18 cellular contexts compared by ENCODE assay signal in the genomic region with DNA sequence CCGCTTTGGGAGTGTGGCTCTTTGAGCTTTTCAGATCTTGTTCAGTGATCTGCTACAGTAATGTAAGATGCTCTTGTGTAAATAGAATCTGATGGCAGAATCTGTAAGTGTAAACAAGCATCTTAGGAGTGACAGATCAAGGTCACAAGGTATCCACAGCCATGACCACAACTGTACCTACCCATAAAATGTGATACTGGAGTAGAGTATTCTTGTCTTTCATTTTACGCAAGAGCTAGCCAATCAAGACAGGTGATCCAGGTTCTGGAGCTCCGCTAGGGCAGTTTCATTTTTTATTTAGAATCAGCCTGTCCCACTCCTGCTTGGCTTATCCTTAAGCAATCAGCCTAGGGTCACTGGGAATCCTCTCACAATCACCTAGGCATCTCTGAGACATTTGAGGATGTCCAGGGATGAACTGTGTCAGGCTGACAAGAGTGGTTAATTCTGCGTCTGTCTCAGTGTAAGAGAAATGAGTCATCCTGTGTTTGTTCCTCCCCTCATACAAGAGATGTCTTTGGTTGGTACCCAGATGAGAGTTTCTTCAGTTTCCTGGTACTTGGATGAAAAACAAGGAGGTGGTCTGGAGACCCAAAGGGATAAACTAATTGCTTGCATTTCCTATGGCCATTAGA. TPM values are rescaled to one million over a fixed set of nuclear protein-coding genes. Genes with fewer than 3 reads are reported as not detected.
DNase-seq lines count a peak whose midpoint lies in the region; ATAC-seq, FAIRE-seq and TF ChIP-seq lines count a peak whose summit lies in the region.
"Had no signal": no experiment of that assay in that cellular context is flagged by ENCODE, and none has a peak within 500 bp of the region (broad histone marks: within the 10 kb centered on the region; RNA-seq: fewer than 3 reads in every experiment).

No MANE protein-coding gene starts in this region.

- H3K27me3 ChIP-seq in gastrocnemius medialis, result no peaks in the 10 kb centered on the region
- H3K27me3 ChIP-seq: BLaER1 treated with 17β-estradiol and CSF1 and Interleukin-3, amounts not matched to agents 10 nM and 100 nM had no signal

- H3K27ac Mint-ChIP-seq in glutamatergic neuron (ENCODE audit: unreplicated experiment), result peak overlapping the region; percentile 59
- H3K27ac Mint-ChIP-seq: B cell; CD8-positive, alpha-beta T cell; GM23338; HFFc6 had no signal

- no peak for DNase-seq in H54 (ENCODE audit: insufficient read length, low spot score)
- peak; percentile 67 for DNase-seq in SK-N-DZ (ENCODE audit: low spot score)
- DNase-seq in glutamatergic neuron, result no peak
- DNase-seq in gastrocnemius medialis, result no peak
- DNase-seq in NCI-H2081 treated with DMSO at 0.1 percent for 48 hours (lab: John Stamatoyannopoulos, UW), result no peak
- no peak for DNase-seq in NCI-H1694 treated with DMSO at 0.1 percent for 48 hours (lab: John Stamatoyannopoulos, UW)
- DNase-seq: Calu3; CD8-positive, alpha-beta T cell; H7; HFFc6 had no signal

- FAIRE-seq in H54 (lab: Jason Lieb, UNC), result peak; percentile 15
- FAIRE-seq: G401.6, GM12891, GM19239 had no signal

- H3K9me3 Mint-ChIP-seq in glutamatergic neuron (ENCODE audit: unreplicated experiment), result no peaks in the 10 kb centered on the region

- in situ Hi-C loops in gastrocnemius medialis (cut with MboI; ENCODE audit: low sequenced_read_pairs in 4 of 4), result loop anchor here in 1 of 4 donors (25.0 kb wide), 1 partner anchor 246 kb away; the partner anchor contains the start of gene ZNF680

- H3K4me1 ChIP-seq in gastrocnemius medialis, result peaks cover 4 to 6% of the 10 kb centered on the region in 2 donors
- H3K4me1 ChIP-seq: BLaER1 treated with 17β-estradiol and CSF1 and Interleukin-3, amounts not matched to agents 10 nM and 100 nM had no signal

- H3K27me3 Mint-ChIP-seq in glutamatergic neuron (ENCODE audit: unreplicated experiment), result peaks cover 4% of the 10 kb centered on the region
- H3K27me3 Mint-ChIP-seq: B cell had no signal

- TF ChIP-seq CTCF in glutamatergic neuron (IDR thresholded peaks at IDR 0.05; ENCODE audit: partially characterized antibody, unreplicated experiment) (no peak), gastrocnemius medialis (IDR thresholded peaks at IDR 0.05 in 4 of 5, conservative IDR thresholded peaks at IDR 0.05 in 1 of 5) (no peak)

- H3K9me3 ChIP-seq in gastrocnemius medialis, result no peaks in the 10 kb centered on the region

- peak overlapping the region in 2 of 4 donors; percentile 41 to 62 for H3K27ac ChIP-seq in gastrocnemius medialis
- H3K27ac ChIP-seq: BLaER1 treated with 17β-estradiol and CSF1 and Interleukin-3, amounts not matched to agents 10 nM and 100 nM had no signal

- no peaks in the 10 kb centered on the region for H3K4me1 Mint-ChIP-seq in glutamatergic neuron (ENCODE audit: low read depth, unreplicated experiment)
- H3K4me1 Mint-ChIP-seq: B cell had no signal

- no peaks in the 10 kb centered on the region for H3K36me3 ChIP-seq in gastrocnemius medialis

- peak; percentile 70 for ATAC-seq in gastrocnemius medialis
- ATAC-seq in GM19463 (IDR thresholded peaks at IDR 0.05; ENCODE audit: unreplicated experiment), result no peak
- ATAC-seq: CD8-positive, alpha-beta T cell; GM23338; HCT116 had no signal

- H3K4me3 ChIP-seq in gastrocnemius medialis, result no peak overlapping the region
- H3K4me3 ChIP-seq: BLaER1 treated with 17β-estradiol and CSF1 and Interleukin-3, amounts not matched to agents 10 nM and 100 nM; GM23338 had no signal

- H3K36me3 Mint-ChIP-seq in glutamatergic neuron (ENCODE audit: unreplicated experiment), result peaks cover 15% of the 10 kb centered on the region

- TF ChIP-seq POLR2A in H54 (IDR thresholded peaks at IDR 0.05; ENCODE audit: low read depth, low read length) (no peak), gastrocnemius medialis (IDR thresholded peaks at IDR 0.05) (no peak)

- no peak overlapping the region for H3K4me3 Mint-ChIP-seq in glutamatergic neuron (ENCODE audit: unreplicated experiment)
- H3K4me3 Mint-ChIP-seq: B cell; CD8-positive, alpha-beta T cell; GM23338; HFFc6 had no signal

- intact Hi-C loops in gastrocnemius medialis (cut with DNase I; ENCODE audit: low total_unique reads), result no loop called here

RNA-seq across cellular contexts. Expression of gene ZNF138, which starts 13.6 kb away (rescaled TPM):
- 16.0 and 17.4 TPM in 2 replicates for polyA plus RNA-seq in SK-N-DZ (2014; cell fraction: cytosol; rRNA removed)
- 18.3 and 28.2 TPM in 2 replicates for polyA plus RNA-seq in SK-N-DZ (2014; cell fraction: nucleus; rRNA removed)
- total RNA-seq in glutamatergic neuron (ENCODE audit: unreplicated experiment) (31.7 TPM), gastrocnemius medialis (10 to 100 TPM in 1 of 4 donors, 1 to 10 TPM in 3; 4.5 to 11.6 (median 6.8) TPM)
